8 cellular contexts compared by ENCODE assay signal in genomic region chr16:4316103-4316731, GRCh38. TPM values are rescaled to one million over a fixed set of nuclear protein-coding genes. Genes with fewer than 3 reads are reported as not detected.
DNase-seq lines count a peak whose midpoint lies in the region; ATAC-seq, FAIRE-seq and TF ChIP-seq lines count a peak whose summit lies in the region.

No MANE protein-coding gene starts in this region.

- no peak for TF ChIP-seq RAD21 in GM12878 (IDR thresholded peaks at IDR 0.05; ENCODE audit: insufficient read depth, low read depth, low read length)

- H3K4me2 ChIP-seq in GM12878 (ENCODE audit: control insufficient read depth, insufficient read depth), result peak overlapping the region; percentile 42; the same call in 1 of the 2 replicates

- no peak for TF ChIP-seq EP300 in GM12878 (IDR thresholded peaks at IDR 0.05; ENCODE audit: borderline replicate concordance in 1 of 2, control insufficient read depth in 1 of 2, low read depth in 2 of 2, low read length in 2 of 2)

- no peaks in the 10 kb centered on the region for H4K20me1 ChIP-seq in GM12878 (ENCODE audit: control insufficient read depth, insufficient read depth)

- no peak for DNase-seq in heart left ventricle
- DNase-seq in Right ventricle myocardium inferior (ENCODE audit: missing footprints), result no peak
- DNase-seq in GM12878 (ENCODE audit: low read depth, low spot score), result no peak
- no peak for DNase-seq in lung (ENCODE audit: low spot score)
- no peak for DNase-seq in KBM-7
- DNase-seq in GM19238 (ENCODE audit: insufficient read length, low spot score), result no peak

- RAD21 ChIA-PET in GM12878 (lab: Charles Lee; ENCODE audit: unreplicated experiment), result interaction anchor here (1.1 kb wide), 1 partner anchor 14 kb away, joined by 3 read pairs; no protein-coding TSS in a partner anchor

- H3K79me2 ChIP-seq in GM12878 (ENCODE audit: control insufficient read depth, insufficient read depth, low read length), result no peaks in the 10 kb centered on the region

- no peaks in the 10 kb centered on the region for H3K36me3 ChIP-seq in heart left ventricle
- H3K36me3 ChIP-seq in GM12878 (ENCODE audit: control insufficient read depth in 2 of 2, insufficient read depth in 2 of 2, low read length in 1 of 2), result no peaks in the 10 kb centered on the region
- H3K36me3 ChIP-seq in lung (ENCODE audit: control insufficient read depth in 2 of 2, insufficient read depth in 2 of 2, low read length in 2 of 2), result no peaks in the 10 kb centered on the region

- no peak for FAIRE-seq in GM12878 (lab: Jason Lieb, UNC)

- TF ChIP-seq CTCF in heart left ventricle (IDR thresholded peaks at IDR 0.05) (no peak), GM12878 (IDR thresholded peaks at IDR 0.05 in 2 of 3, conservative IDR thresholded peaks at IDR 0.05 in 1 of 3; ENCODE audit: control insufficient read depth in 2 of 3, extremely low read depth in 1 of 3, insufficient read depth in 1 of 3, low read depth in 3 of 3, low read length in 3 of 3) (no peak), lung (IDR thresholded peaks at IDR 0.05; ENCODE audit: control extremely low read depth, extremely low read depth) (no peak)

- H2AFZ ChIP-seq in GM12878 (ENCODE audit: control insufficient read depth, low read depth, low read length), result no peak overlapping the region

- H3K4me3 ChIP-seq in heart left ventricle, result peak overlapping the region; percentile 64 to 92 (median 77)
- H3K4me3 ChIP-seq in GM12878, result no peak overlapping the region
- H3K4me3 ChIP-seq in lung, result peak overlapping the region; percentile 78

- H3K4me1 ChIP-seq in heart left ventricle (peaks cover 11 to 68% (median 56%) of the 10 kb centered on the region in 12 donors), GM12878 (ENCODE audit: control insufficient read depth, insufficient read depth, low read length) (peaks cover 11% of the 10 kb centered on the region), lung (ENCODE audit: control insufficient read depth in 2 of 2, insufficient read depth in 2 of 2, low read length in 2 of 2) (peaks cover 6 to 45% of the 10 kb centered on the region in 2 donors)

- peaks cover 0 to 32% (median 0%) of the 10 kb centered on the region in 9 donors for H3K27me3 ChIP-seq in heart left ventricle
- H3K27me3 ChIP-seq in GM12878 (replicated peaks in 1 of 2; ENCODE audit: control insufficient read depth in 2 of 2, insufficient read depth in 2 of 2, low read length in 1 of 2), result peaks cover 0 to 6% of the 10 kb centered on the region in 2 experiments; a peak in 1 of 4 replicates
- no peaks in the 10 kb centered on the region for H3K27me3 ChIP-seq in lung (ENCODE audit: control insufficient read depth, insufficient read depth)

- SMC1A ChIA-PET in GM12878 (lab: Charles Lee; ENCODE audit: uncharacterized antibody, unreplicated experiment), result no interaction called here

- H3K27ac ChIP-seq in heart left ventricle (peak overlapping the region; percentile 68 to 99 (median 92)), GM12878 (ENCODE audit: control insufficient read depth, insufficient read depth) (no peak overlapping the region), lung (ENCODE audit: low read depth in 1 of 2, low read length in 1 of 2) (peak overlapping the region; percentile 79 to 94)

- H3K9ac ChIP-seq in GM12878 (ENCODE audit: control insufficient read depth, insufficient read depth, low read length), result no peak overlapping the region

- intact Hi-C loops in heart left ventricle (cut with DNase I), result no loop called here
- intact Hi-C loops in Right ventricle myocardium inferior (cut with DNase I), result no loop called here
- intact Hi-C loops in GM12878 (cut with micrococcal nuclease; ENCODE audit: unreplicated experiment), result no loop called here

- H3K9me3 ChIP-seq in heart left ventricle, result no peaks in the 10 kb centered on the region
- H3K9me3 ChIP-seq in GM12878 (replicated peaks; ENCODE audit: control insufficient read depth, insufficient read depth, low read length), result no peaks in the 10 kb centered on the region
- no peaks in the 10 kb centered on the region for H3K9me3 ChIP-seq in lung (ENCODE audit: control insufficient read depth in 2 of 2, insufficient read depth in 1 of 2, low read length in 1 of 2)

- POLR2A ChIA-PET in GM12878 (lab: Charles Lee), result interaction anchor here (3.9 kb wide), 1 partner anchor 9 kb away, joined by 17 read pairs; no protein-coding TSS in a partner anchor

- in situ Hi-C loops in GM12878 (cut with MboI) (no loop called here), KBM-7 (cut with MboI; ENCODE audit: low pct_unique_long_range_greater_than_20kb, low sequenced_read_pairs) (no loop called here)

- 0 to 1% (median 1%) methylated on average over 16 to 81 of the region's 85 CpGs for WGBS in heart left ventricle, 4 donors
- 5% methylated on average over 20 of the region's 85 CpGs for WGBS in GM12878 (ENCODE audit: insufficient coverage, insufficient replicate concordance, low lambda C conversion rate, missing lambda C conversion rate)
- 1 to 3% methylated on average over 6 to 76 of the region's 85 CpGs for WGBS in lung, 2 donors

- ATAC-seq in heart left ventricle, result peak in 1 of 4 donors; percentile 1
- no peak for ATAC-seq in Right ventricle myocardium inferior
- no peak for ATAC-seq in GM12878
- ATAC-seq in lung (ENCODE audit: insufficient read depth, low FRiP score), result no peak
- ATAC-seq in GM18511 (IDR thresholded peaks at IDR 0.05; ENCODE audit: unreplicated experiment), result no peak
- no peak for ATAC-seq in GM21529 (IDR thresholded peaks at IDR 0.05; ENCODE audit: unreplicated experiment)

- TF ChIP-seq POLR2A in heart left ventricle (IDR thresholded peaks at IDR 0.05), result no peak
- no peak for TF ChIP-seq POLR2A in GM12878 (IDR thresholded peaks at IDR 0.05; ENCODE audit: low read depth, low read length)

- CTCF ChIA-PET in GM12878 (lab: Yijun Ruan, JAX), result interaction anchor here (0.6 to 1.4 kb wide), 2 partner anchors 10 to 76 kb away, joined by 3 read pairs; no protein-coding TSS in a partner anchor

- BruUV-seq in GM12878 (replicated peaks; lab: Mats Ljungman, UMichigan), result no TSS peak

RNA-seq across cellular contexts. Expression of gene GLIS2, which starts 0.3 kb away (rescaled TPM):
- total RNA-seq in heart left ventricle (10 to 100 TPM in 7 of 9 donors, 1 to 10 TPM in 2; 7.6 to 23.4 (median 12.7) TPM), Right ventricle myocardium inferior (16.0 TPM), GM12878 (2014; rRNA removed) (0.06 TPM in 1 of 2 replicates, not detected in the other), GM12878 (2014; rRNA removed; fragmentation: Illumina TruSeq; extraction: Trizol) (not detected in 2 replicates), GM12878 (2021) (0.51 and 0.61 TPM in 2 replicates), lung (10 to 100 TPM in 1 of 2 donors, 1 to 10 TPM in 1; 8.8 to 25.5 TPM)
- polyA plus RNA-seq in heart left ventricle (10 to 100 TPM in 1 of 2 donors, 1 to 10 TPM in 1; 7.7 to 14.2 TPM), GM12878 (2011; rRNA removed) (0.37 and 0.64 TPM in 2 replicates), GM12878 (2014; fragmentation: Illumina TruSeq; extraction: Trizol) (0.03 TPM in 1 of 2 replicates, not detected in the other), GM12878 (2014; fragmentation: Nextera tagmentation; extraction: Ambion mirVana) (not detected), GM12878 (2014; rRNA removed) (0.14 and 0.25 TPM in 2 replicates), GM12878 (2016; fragmentation: Nextera tagmentation; extraction: Ambion mirVana) (under 1 TPM in 1 of 2 experiments, not detected in 1; 0.21 TPM), lung (10 to 100 TPM; 14.8 to 15.1 TPM)
- 1.1 and 1.2 TPM in 2 replicates for total RNA-seq in GM12878 (2013; cell fraction: nucleolus; rRNA removed)
- polyA plus RNA-seq in GM12878 (2011; ENCODE audit: low read depth), result 0.16 TPM
- polyA plus RNA-seq in GM12878 (2011; cell fraction: cytosol; rRNA removed), result 1.1 and 1.5 TPM in 2 replicates
- 5.1 and 6.2 TPM in 2 replicates for polyA plus RNA-seq in GM12878 (2011; cell fraction: nucleus; rRNA removed)
- polyA plus RNA-seq in GM12878 (2012), result 0.67 and 0.83 TPM in 2 replicates
- polyA minus RNA-seq in GM12878 (2011; rRNA and poly(A)+ RNA removed), result 0.88 and 2.1 TPM in 2 replicates
- 2.7 and 3.5 TPM in 2 replicates for polyA minus RNA-seq in GM12878 (2011; cell fraction: cytosol; rRNA and poly(A)+ RNA removed)
- 0.73 and 1.6 TPM in 2 replicates for polyA minus RNA-seq in GM12878 (2011; cell fraction: nucleus; rRNA and poly(A)+ RNA removed)

RNA-seq across cellular contexts. Expression of gene PAM16, which starts 34.9 kb away (rescaled TPM):
- 10 to 100 TPM; 32.7 to 96.9 (median 60.9) TPM for total RNA-seq in heart left ventricle
- polyA plus RNA-seq in heart left ventricle, result 100 to 1,000 TPM; 109 to 210 TPM
- 73.4 TPM for total RNA-seq in Right ventricle myocardium inferior
- 21.2 and 24.9 TPM in 2 replicates for total RNA-seq in GM12878 (2013; cell fraction: nucleolus; rRNA removed)
- 50.2 and 55.4 TPM in 2 replicates for total RNA-seq in GM12878 (2014; rRNA removed)
- total RNA-seq in GM12878 (2014; rRNA removed; fragmentation: Illumina TruSeq; extraction: Trizol), result 17.8 and 18.5 TPM in 2 replicates
- 54.9 and 61.6 TPM in 2 replicates for total RNA-seq in GM12878 (2021)
- 39.3 TPM for polyA plus RNA-seq in GM12878 (2011; ENCODE audit: low read depth)
- 22.5 and 32.8 TPM in 2 replicates for polyA plus RNA-seq in GM12878 (2011; rRNA removed)
- 58.1 and 79.3 TPM in 2 replicates for polyA plus RNA-seq in GM12878 (2011; cell fraction: cytosol; rRNA removed)
- 47.2 and 67.5 TPM in 2 replicates for polyA plus RNA-seq in GM12878 (2011; cell fraction: nucleus; rRNA removed)
- polyA plus RNA-seq in GM12878 (2012), result 37.2 and 40.1 TPM in 2 replicates
- 8.4 and 20.7 TPM in 2 replicates for polyA plus RNA-seq in GM12878 (2014; fragmentation: Illumina TruSeq; extraction: Trizol)
- polyA plus RNA-seq in GM12878 (2014; fragmentation: Nextera tagmentation; extraction: Ambion mirVana), result 10 to 100 TPM; 20.8 to 48.1 TPM
- polyA plus RNA-seq in GM12878 (2014; rRNA removed), result 94.3 and 100 TPM in 2 replicates
- polyA plus RNA-seq in GM12878 (2016; fragmentation: Nextera tagmentation; extraction: Ambion mirVana), result 10 to 100 TPM; 72.8 to 78.7 TPM
- polyA minus RNA-seq in GM12878 (2011; rRNA and poly(A)+ RNA removed), result 8.5 and 14.6 TPM in 2 replicates
- 7.2 and 14.3 TPM in 2 replicates for polyA minus RNA-seq in GM12878 (2011; cell fraction: cytosol; rRNA and poly(A)+ RNA removed)
- 5.3 and 10.8 TPM in 2 replicates for polyA minus RNA-seq in GM12878 (2011; cell fraction: nucleus; rRNA and poly(A)+ RNA removed)
- total RNA-seq in lung, result 10 to 100 TPM; 23.0 to 55.2 TPM
- polyA plus RNA-seq in lung, result 100 to 1,000 TPM in 1 of 2 donors, 10 to 100 TPM in 1; 62.2 to 183 TPM

RNA-seq across cellular contexts. Expression of gene TFAP4, which starts 43.4 kb away (rescaled TPM):
- total RNA-seq in heart left ventricle, result 1 to 10 TPM; 1.7 to 5.5 (median 3.3) TPM
- polyA plus RNA-seq in heart left ventricle, result 1 to 10 TPM; 2.5 to 3.1 TPM
- total RNA-seq in Right ventricle myocardium inferior, result 4.4 TPM
- 10.7 and 12.2 TPM in 2 replicates for total RNA-seq in GM12878 (2013; cell fraction: nucleolus; rRNA removed)
- total RNA-seq in GM12878 (2014; rRNA removed), result 14.8 and 19.9 TPM in 2 replicates
- 10.0 and 11.9 TPM in 2 replicates for total RNA-seq in GM12878 (2014; rRNA removed; fragmentation: Illumina TruSeq; extraction: Trizol)
- 25.2 and 26.0 TPM in 2 replicates for total RNA-seq in GM12878 (2021)
- polyA plus RNA-seq in GM12878 (2011; ENCODE audit: low read depth), result 3.7 TPM
- 3.0 and 9.8 TPM in 2 replicates for polyA plus RNA-seq in GM12878 (2011; rRNA removed)
- polyA plus RNA-seq in GM12878 (2011; cell fraction: cytosol; rRNA removed), result 6.1 and 10.7 TPM in 2 replicates
- polyA plus RNA-seq in GM12878 (2011; cell fraction: nucleus; rRNA removed), result 13.3 and 20.0 TPM in 2 replicates
- polyA plus RNA-seq in GM12878 (2012), result 9.6 and 10.1 TPM in 2 replicates
- 2.8 and 7.0 TPM in 2 replicates for polyA plus RNA-seq in GM12878 (2014; fragmentation: Illumina TruSeq; extraction: Trizol)
- polyA plus RNA-seq in GM12878 (2014; fragmentation: Nextera tagmentation; extraction: Ambion mirVana), result under 1 TPM; 0.14 to 0.27 TPM
- 18.2 and 24.8 TPM in 2 replicates for polyA plus RNA-seq in GM12878 (2014; rRNA removed)
- polyA plus RNA-seq in GM12878 (2016; fragmentation: Nextera tagmentation; extraction: Ambion mirVana), result 1 to 10 TPM; 4.2 to 4.7 TPM
- polyA minus RNA-seq in GM12878 (2011; rRNA and poly(A)+ RNA removed), result 19.7 and 30.8 TPM in 2 replicates
- polyA minus RNA-seq in GM12878 (2011; cell fraction: cytosol; rRNA and poly(A)+ RNA removed), result 9.9 and 13.9 TPM in 2 replicates
- 6.2 and 10.3 TPM in 2 replicates for polyA minus RNA-seq in GM12878 (2011; cell fraction: nucleus; rRNA and poly(A)+ RNA removed)
- total RNA-seq in lung, result 10 to 100 TPM in 1 of 2 donors, 1 to 10 TPM in 1; 9.7 to 12.3 TPM
- polyA plus RNA-seq in lung, result 10 to 100 TPM in 1 of 2 donors, 1 to 10 TPM in 1; 5.7 to 10.5 TPM

RNA-seq across cellular contexts. Expression of gene VASN, which starts 55.4 kb away (rescaled TPM):
- 10 to 100 TPM in 3 of 9 donors, 1 to 10 TPM in 6; 3.8 to 20.0 (median 6.2) TPM for total RNA-seq in heart left ventricle
- polyA plus RNA-seq in heart left ventricle, result 10 to 100 TPM in 1 of 2 donors, 1 to 10 TPM in 1; 6.1 to 14.9 TPM
- total RNA-seq in Right ventricle myocardium inferior, result 6.4 TPM
- total RNA-seq in GM12878 (2013; cell fraction: nucleolus; rRNA removed), result not detected in 2 replicates
- total RNA-seq in GM12878 (2014; rRNA removed), result not detected in 2 replicates
- not detected in 2 replicates for total RNA-seq in GM12878 (2014; rRNA removed; fragmentation: Illumina TruSeq; extraction: Trizol)
- 0.10 TPM in 1 of 2 replicates, not detected in the other for total RNA-seq in GM12878 (2021)
- polyA plus RNA-seq in GM12878 (2011; ENCODE audit: low read depth), result 0.08 TPM
- polyA plus RNA-seq in GM12878 (2011; rRNA removed), result not detected in 2 replicates
- not detected in 2 replicates for polyA plus RNA-seq in GM12878 (2011; cell fraction: cytosol; rRNA removed)
- not detected in 2 replicates for polyA plus RNA-seq in GM12878 (2011; cell fraction: nucleus; rRNA removed)
- 0.24 and 0.27 TPM in 2 replicates for polyA plus RNA-seq in GM12878 (2012)
- not detected in 2 replicates for polyA plus RNA-seq in GM12878 (2014; fragmentation: Illumina TruSeq; extraction: Trizol)
- polyA plus RNA-seq in GM12878 (2014; fragmentation: Nextera tagmentation; extraction: Ambion mirVana), result under 1 TPM in 1 of 2 experiments, not detected in 1; 0.02 TPM
- polyA plus RNA-seq in GM12878 (2014; rRNA removed), result not detected in 2 replicates
- under 1 TPM; 0.18 to 0.19 TPM for polyA plus RNA-seq in GM12878 (2016; fragmentation: Nextera tagmentation; extraction: Ambion mirVana)
- polyA minus RNA-seq in GM12878 (2011; rRNA and poly(A)+ RNA removed), result not detected in 2 replicates
- not detected in 2 replicates for polyA minus RNA-seq in GM12878 (2011; cell fraction: cytosol; rRNA and poly(A)+ RNA removed)
- not detected in 2 replicates for polyA minus RNA-seq in GM12878 (2011; cell fraction: nucleus; rRNA and poly(A)+ RNA removed)
- 10 to 100 TPM; 32.9 to 42.9 TPM for total RNA-seq in lung
- 10 to 100 TPM; 18.8 to 29.6 TPM for polyA plus RNA-seq in lung
